ENCODE assay signal across 8 cellular contexts in genomic region chr17:77465358-77466041, GRCh38.
DNase-seq lines count a peak whose midpoint lies in the region; ATAC-seq lines count a peak whose summit lies in the region.

No MANE protein-coding gene starts in this region.

- no peak overlapping the region for H3K4me3 ChIP-seq in iPS DF 6.9 (ENCODE audit: low read length)

- H3K27ac ChIP-seq in iPS DF 6.9 (ENCODE audit: low read length), result peak overlapping the region; percentile 52

- no peaks in the 10 kb centered on the region for H3K9me3 ChIP-seq in iPS DF 6.9 (ENCODE audit: control insufficient read depth, insufficient read depth, low read length)

- ATAC-seq in GM18858 (IDR thresholded peaks at IDR 0.05; ENCODE audit: unreplicated experiment) (peak; percentile 43), HG03045 (IDR thresholded peaks at IDR 0.05; ENCODE audit: unreplicated experiment) (peak; percentile 56)

- peaks cover 85% of the 10 kb centered on the region for H3K4me1 Mint-ChIP-seq in activated naive CD8-positive, alpha-beta T cell (ENCODE audit: low read depth)

- WGBS in iPS DF 6.9 (ENCODE audit: insufficient coverage, insufficient read length), result no CpG with 5 or more reads among the region's 13 CpGs

- no peaks in the 10 kb centered on the region for H3K9me3 Mint-ChIP-seq in activated naive CD8-positive, alpha-beta T cell (ENCODE audit: low read depth)

- no peaks in the 10 kb centered on the region for H3K27me3 Mint-ChIP-seq in activated naive CD8-positive, alpha-beta T cell

- peak overlapping the region; percentile 97 for H3K27ac Mint-ChIP-seq in activated naive CD8-positive, alpha-beta T cell

- no peaks in the 10 kb centered on the region for H3K27me3 ChIP-seq in iPS DF 6.9 (ENCODE audit: control insufficient read depth, insufficient read depth, low read length)

- H3K36me3 ChIP-seq in iPS DF 6.9 (ENCODE audit: control insufficient read depth, insufficient read depth, low read length), result no peaks in the 10 kb centered on the region

- peaks cover 18% of the 10 kb centered on the region for H3K36me3 Mint-ChIP-seq in activated naive CD8-positive, alpha-beta T cell

- peaks cover 6% of the 10 kb centered on the region for H3K4me1 ChIP-seq in iPS DF 6.9 (ENCODE audit: control insufficient read depth, insufficient read depth, low read length)

- peak; percentile 98 for DNase-seq in SIG-M5 treated with dmso at 0.1 percent for 504 hours (lab: John Stamatoyannopoulos, UW; ENCODE audit: unreplicated experiment)
- no peak for DNase-seq in iPS DF 6.9 (ENCODE audit: low read depth, low spot score)
- DNase-seq in stimulated activated CD4-positive, alpha-beta T cell treated with anti-CD3 and anti-CD28 coated beads, TNF-alpha, amount 100 ng/mL, for 24 hours (ENCODE audit: low read depth in 3 of 3), result peak in 2 of 3 experiments; percentile 70 to 77
- no peak for DNase-seq in DMS153 treated with DMSO at 0.1 percent for 48 hours (lab: John Stamatoyannopoulos, UW; ENCODE audit: unreplicated experiment)
- no peak for DNase-seq in cortex of kidney (lab: John Stamatoyannopoulos, UW)

- H3K4me3 Mint-ChIP-seq in activated naive CD8-positive, alpha-beta T cell, result peak overlapping the region; percentile 82

Comparison
In these comparisons a context has a peak if more than half of its experiments do, and no peak if none do; other contexts are left out.
1. DNase-seq: peak in SIG-M5 treated with dmso at 0.1 percent for 504 hours (single experiment) and stimulated activated CD4-positive, alpha-beta T cell treated with anti-CD3 and anti-CD28 coated beads, TNF-alpha, amount 100 ng/mL, for 24 hours (2 of 3); none in iPS DF 6.9 (single experiment), DMS153 treated with DMSO at 0.1 percent for 48 hours (single experiment) and cortex of kidney (single experiment).